26 cellular contexts compared by ENCODE assay signal in the genomic region with DNA sequence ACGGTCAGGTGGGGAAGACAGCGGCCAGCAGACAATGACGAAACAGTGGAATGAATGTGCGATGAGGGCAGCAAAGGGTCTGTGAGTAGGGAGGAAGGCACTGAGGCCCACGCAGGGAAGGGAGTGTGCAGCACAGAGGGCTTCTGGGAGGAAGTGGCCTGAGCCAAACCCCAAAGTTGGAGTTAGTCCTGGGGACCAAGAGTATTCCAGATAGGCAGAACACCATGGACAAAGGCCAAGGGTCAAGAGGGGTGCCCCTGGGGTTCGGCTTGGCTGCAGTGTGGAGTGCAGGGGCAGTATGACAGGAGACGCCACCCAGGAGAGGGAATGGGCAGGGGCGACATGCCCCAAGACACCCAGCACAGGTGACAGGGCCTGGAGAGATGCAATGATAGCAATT. TPM values are rescaled to one million over a fixed set of nuclear protein-coding genes. Genes with fewer than 3 reads are reported as not detected.
"Had no signal": no experiment of that assay in that cellular context is flagged by ENCODE, and none has a peak within 500 bp of the region (broad histone marks: within the 10 kb centered on the region; RNA-seq: fewer than 3 reads in every experiment).

No MANE protein-coding gene starts in this region.

- H3K27me3 Mint-ChIP-seq: central memory CD8-positive, alpha-beta T cell; effector memory CD8-positive, alpha-beta T cell; naive thymus-derived CD8-positive, alpha-beta T cell had no signal

- H3K9me3 ChIP-seq: ovary, prostate gland, suprapubic skin, tibial artery had no signal

- H2AFZ ChIP-seq: hepatocyte had no signal

- H3K4me2 ChIP-seq: hepatocyte had no signal

- H3K27ac ChIP-seq: esophagus squamous epithelium, gastroesophageal sphincter, hepatocyte, ovary, prostate gland, right lobe of liver, suprapubic skin, tibial artery, upper lobe of left lung, uterus had no signal

- H3K4me1 ChIP-seq: prostate gland had no signal

- H3K27me3 ChIP-seq: esophagus squamous epithelium, gastroesophageal sphincter, hepatocyte, ovary, right lobe of liver, suprapubic skin, tibial artery, upper lobe of left lung, uterus had no signal

- ATAC-seq: effector memory CD8-positive, alpha-beta T cell; gastroesophageal sphincter; left colon; mucosa of descending colon; naive thymus-derived CD8-positive, alpha-beta T cell; right lobe of liver; stimulated activated naive CD8-positive, alpha-beta T cell treated with anti-CD3 and anti-CD28 coated beads, Interleukin-15, Interleukin-2, amounts not matched to agents 100 U/mL and 50 U/mL, for 24 hours had no signal

- DNase-seq: effector memory CD8-positive, alpha-beta T cell; esophagus squamous epithelium; foreskin fibroblast; head of caudate nucleus; left colon; mammary epithelial cell; stimulated activated CD4-positive, alpha-beta T cell treated with anti-CD3 and anti-CD28 coated beads, Interleukin-15, amount 100 ng/mL, for 24 hours; stimulated activated CD4-positive, alpha-beta T cell treated with anti-CD3 and anti-CD28 coated beads, Interleukin-1b, Interleukin-23, amount 100 ng/mL, for 48 hours; stimulated activated CD4-positive, alpha-beta T cell treated with anti-CD3 and anti-CD28 coated beads, Interleukin-4, amount 100 ng/mL, for 24 hours; stimulated activated naive CD8-positive, alpha-beta T cell treated with anti-CD3 and anti-CD28 coated beads, Interleukin-15, Interleukin-2, amounts not matched to agents 100 U/mL and 50 U/mL, for 24 hours; tibial artery; upper lobe of left lung; uterus had no signal

- H3K4me3 Mint-ChIP-seq: central memory CD8-positive, alpha-beta T cell; effector memory CD8-positive, alpha-beta T cell had no signal

- H3K4me3 ChIP-seq: esophagus squamous epithelium, gastroesophageal sphincter, hepatocyte, mucosa of descending colon, ovary, prostate gland, right lobe of liver, suprapubic skin, tibial artery, upper lobe of left lung, uterus had no signal

- H3K36me3 ChIP-seq: ovary, prostate gland, right lobe of liver, uterus had no signal

RNA-seq across cellular contexts. Expression of gene CHGA, which starts 58.8 kb away (rescaled TPM):
- total RNA-seq: epithelial cell of proximal tubule; kidney epithelial cell; liver; naive thymus-derived CD8-positive, alpha-beta T cell; renal cortical epithelial cell had no signal
